8 cellular contexts compared by ENCODE assay signal in genomic region chr15:41584636-41585139, GRCh38. TPM values are rescaled to one million over a fixed set of nuclear protein-coding genes. Genes with fewer than 3 reads are reported as not detected.
DNase-seq lines count a peak whose midpoint lies in the region; ATAC-seq and TF ChIP-seq lines count a peak whose summit lies in the region.

No MANE protein-coding gene starts in this region.

- peak overlapping the region; percentile 79 for H3K9ac ChIP-seq in NT2/D1 (ENCODE audit: insufficient read length, low read depth)

- ATAC-seq in HG03442 (IDR thresholded peaks at IDR 0.05; ENCODE audit: unreplicated experiment), result no peak

- intact Hi-C loops in A673 (cut with micrococcal nuclease; ENCODE audit: unreplicated experiment), result no loop called here

- H3K27me3 ChIP-seq in A673 (replicated peaks; ENCODE audit: insufficient read depth, low read depth, low read length, poor library complexity) (no peaks in the 10 kb centered on the region), NT2/D1 (ENCODE audit: insufficient read depth, insufficient read length) (no peaks in the 10 kb centered on the region)

- no peak for TF ChIP-seq CTCF in A673 (conservative IDR thresholded peaks at IDR 0.05; ENCODE audit: low read depth, low read length)
- no peak for TF ChIP-seq CTCF in endothelial cell (IDR thresholded peaks at IDR 0.05; ENCODE audit: unreplicated experiment)
- no peak for TF ChIP-seq CTCF in nephron progenitor cell (IDR thresholded peaks at IDR 0.05)

- H3K4me1 Mint-ChIP-seq in endothelial cell (ENCODE audit: unreplicated experiment), result peaks cover 6% of the 10 kb centered on the region
- peaks cover 20% of the 10 kb centered on the region for H3K4me1 Mint-ChIP-seq in nephron progenitor cell

- peak overlapping the region; percentile 81 for H3K4me3 Mint-ChIP-seq in endothelial cell (ENCODE audit: unreplicated experiment)
- H3K4me3 Mint-ChIP-seq in nephron progenitor cell, result peak overlapping the region; percentile 77

- TSS peak; percentile 44 for BruUV-seq in A673 (replicated peaks; lab: Mats Ljungman, UMichigan)

- DNase-seq in A673 (ENCODE audit: low spot score) (peak; percentile 40), NT2/D1 (ENCODE audit: low read depth, low spot score) (no peak), endothelial cell (ENCODE audit: low spot score) (no peak), nephron progenitor cell (no peak), KBM-7 (no peak), SIG-M5 (lab: John Stamatoyannopoulos, UW) (no peak), NCI-H1105 (lab: John Stamatoyannopoulos, UW) (no peak)

- H3K4me3 ChIP-seq in A673 (ENCODE audit: low read depth, low read length, poor library complexity, severe bottlenecking) (peak overlapping the region; percentile 42), NT2/D1 (ENCODE audit: insufficient read length, low read depth) (peak overlapping the region; percentile 43)

- H3K9me3 ChIP-seq in A673 (ENCODE audit: low read depth, low read length, poor library complexity, severe bottlenecking), result no peaks in the 10 kb centered on the region
- no peaks in the 10 kb centered on the region for H3K9me3 ChIP-seq in NT2/D1 (ENCODE audit: insufficient read depth, low read length)

- POLR2A ChIA-PET in A673 (lab: Charles Lee; ENCODE audit: low non-redundant PET), result interaction anchor here (0.5 kb wide), 1 partner anchor 12 kb away, joined by 5 read pairs; no protein-coding TSS in a partner anchor

- no peak overlapping the region for H3K27ac Mint-ChIP-seq in endothelial cell (ENCODE audit: unreplicated experiment)
- H3K27ac Mint-ChIP-seq in nephron progenitor cell, result no peak overlapping the region

- no peaks in the 10 kb centered on the region for H3K9me3 Mint-ChIP-seq in endothelial cell (ENCODE audit: unreplicated experiment)
- no peaks in the 10 kb centered on the region for H3K9me3 Mint-ChIP-seq in nephron progenitor cell

- H3K36me3 ChIP-seq in A673 (ENCODE audit: insufficient read depth, low read length, poor library complexity, severe bottlenecking), result no peaks in the 10 kb centered on the region
- no peaks in the 10 kb centered on the region for H3K36me3 ChIP-seq in NT2/D1 (ENCODE audit: insufficient read depth, insufficient read length, low read length)

- H3K4me1 ChIP-seq in A673 (ENCODE audit: insufficient read depth, low read length, poor library complexity, severe bottlenecking) (peaks cover 5% of the 10 kb centered on the region), NT2/D1 (ENCODE audit: insufficient read depth, insufficient read length) (peaks cover 2% of the 10 kb centered on the region)

- peaks cover 3% of the 10 kb centered on the region for H3K27me3 Mint-ChIP-seq in endothelial cell (ENCODE audit: unreplicated experiment)
- H3K27me3 Mint-ChIP-seq in nephron progenitor cell (ENCODE audit: low read depth, poor library complexity), result peaks cover 8% of the 10 kb centered on the region

- in situ Hi-C loops in KBM-7 (cut with MboI; ENCODE audit: low pct_unique_long_range_greater_than_20kb, low sequenced_read_pairs), result no loop called here

- peaks cover 3% of the 10 kb centered on the region for H3K36me3 Mint-ChIP-seq in endothelial cell (ENCODE audit: low read depth, unreplicated experiment)
- H3K36me3 Mint-ChIP-seq in nephron progenitor cell (ENCODE audit: low read depth), result no peaks in the 10 kb centered on the region

- CTCF ChIA-PET in A673 (lab: Charles Lee), result interaction anchor here (2.3 kb wide), 1 partner anchor 19 kb away, joined by 6 read pairs; no protein-coding TSS in a partner anchor

- no peak overlapping the region for H3K27ac ChIP-seq in A673 (ENCODE audit: low read depth, low read length, poor library complexity, severe bottlenecking)

RNA-seq across cellular contexts. Expression of gene TYRO3, which starts 25.7 kb away (rescaled TPM):
- 26.0 and 32.5 TPM in 2 replicates for total RNA-seq in A673 (2021)
- total RNA-seq in endothelial cell (ENCODE audit: unreplicated experiment), result 115 TPM

RNA-seq across cellular contexts. Expression of gene RPAP1, which starts 40.6 kb away (rescaled TPM):
- 68.7 and 69.8 TPM in 2 replicates for total RNA-seq in A673 (2021)
- total RNA-seq in endothelial cell (ENCODE audit: unreplicated experiment), result 41.2 TPM
